In genomic region chr19:42325896-42326771, GRCh38 we compare ENCODE assay signal across 1 cellular context.
TF ChIP-seq lines count a peak whose summit lies in the region.

No MANE protein-coding gene starts in this region.

TF ChIP-seq in HepG2, 621 proteins besides CTCF, POLR2A, EP300 and RAD21 (continued from another document and continues in another):
- TF ChIP-seq ARID4A (CRISPR knock-in tag; IDR thresholded peaks at IDR 0.05; ENCODE audit: borderline replicate concordance) (no peak; the same call in 1 of the 2 replicates), MYPOP (CRISPR knock-in tag; IDR thresholded peaks at IDR 0.05) (no peak), AFF4 (CRISPR knock-in tag; IDR thresholded peaks at IDR 0.05) (no peak), CSRNP1 (CRISPR knock-in tag; IDR thresholded peaks at IDR 0.05) (no peak), KAT7 (CRISPR knock-in tag; IDR thresholded peaks at IDR 0.05; ENCODE audit: borderline replicate concordance) (no peak), ZNF724P (CRISPR knock-in tag; IDR thresholded peaks at IDR 0.05; ENCODE audit: borderline replicate concordance) (no peak), CREM (IDR thresholded peaks at IDR 0.05) (no peak), CREM (CRISPR knock-in tag; IDR thresholded peaks at IDR 0.05) (no peak), FOXK1 (CRISPR knock-in tag; IDR thresholded peaks at IDR 0.05; ENCODE audit: borderline replicate concordance, low read depth) (no peak), FOXO1 (CRISPR knock-in tag; IDR thresholded peaks at IDR 0.05) (no peak), ZNF570 (CRISPR knock-in tag; IDR thresholded peaks at IDR 0.05; ENCODE audit: borderline replicate concordance) (no peak), HBP1 (CRISPR knock-in tag; IDR thresholded peaks at IDR 0.05; ENCODE audit: low read depth) (no peak), NR3C1 (CRISPR knock-in tag; IDR thresholded peaks at IDR 0.05) (no peak), FOSL1 (CRISPR knock-in tag; IDR thresholded peaks at IDR 0.05; ENCODE audit: borderline replicate concordance) (no peak), TGIF2 (CRISPR knock-in tag; IDR thresholded peaks at IDR 0.05) (no peak), GMEB2 (CRISPR knock-in tag; IDR thresholded peaks at IDR 0.05; ENCODE audit: low read depth) (no peak), ZNF616 (CRISPR knock-in tag; IDR thresholded peaks at IDR 0.05; ENCODE audit: low read depth) (no peak), ZHX1 (CRISPR knock-in tag; IDR thresholded peaks at IDR 0.05; ENCODE audit: low read depth) (0 out of 2 replicates have a peak, but pooled peaks have one; percentile 1), KAT2B (IDR thresholded peaks at IDR 0.05; ENCODE audit: borderline replicate concordance, low read depth, low read length) (no peak), RXRB (CRISPR knock-in tag; IDR thresholded peaks at IDR 0.05; ENCODE audit: borderline replicate concordance) (no peak), KDM6A (CRISPR knock-in tag; IDR thresholded peaks at IDR 0.05; ENCODE audit: low read depth) (0 out of 2 replicates have a peak, but pooled peaks have one; percentile 16), E2F1 (CRISPR knock-in tag; IDR thresholded peaks at IDR 0.05) (no peak), IKZF5 (CRISPR knock-in tag; IDR thresholded peaks at IDR 0.05) (no peak), SKI (IDR thresholded peaks at IDR 0.05; ENCODE audit: partially characterized antibody) (peak; percentile 77), TFAP4 (IDR thresholded peaks at IDR 0.05; ENCODE audit: borderline replicate concordance, low read depth) (no peak), RFXANK (CRISPR knock-in tag; IDR thresholded peaks at IDR 0.05) (no peak), SMARCC2 (IDR thresholded peaks at IDR 0.05) (no peak), DRAP1 (CRISPR knock-in tag; IDR thresholded peaks at IDR 0.05) (no peak; the same call in 1 of the 2 replicates), ZNF20 (CRISPR knock-in tag; IDR thresholded peaks at IDR 0.05) (no peak), TFDP2 (CRISPR knock-in tag; IDR thresholded peaks at IDR 0.05) (no peak), SAP130 (CRISPR knock-in tag; IDR thresholded peaks at IDR 0.05; ENCODE audit: low read depth) (no peak), ZNF878 (CRISPR knock-in tag; IDR thresholded peaks at IDR 0.05) (no peak), ZBTB20 (CRISPR knock-in tag; IDR thresholded peaks at IDR 0.05; ENCODE audit: borderline replicate concordance, low read depth) (peak; percentile 18; the same call in 1 of the 2 replicates), KDM5A (IDR thresholded peaks at IDR 0.05; ENCODE audit: borderline replicate concordance, low read length) (peak; percentile 74; the same call in 1 of the 2 replicates), ZKSCAN8 (CRISPR knock-in tag; IDR thresholded peaks at IDR 0.05; ENCODE audit: borderline replicate concordance) (no peak)
